8 cellular contexts compared by ENCODE assay signal in the genomic region with DNA sequence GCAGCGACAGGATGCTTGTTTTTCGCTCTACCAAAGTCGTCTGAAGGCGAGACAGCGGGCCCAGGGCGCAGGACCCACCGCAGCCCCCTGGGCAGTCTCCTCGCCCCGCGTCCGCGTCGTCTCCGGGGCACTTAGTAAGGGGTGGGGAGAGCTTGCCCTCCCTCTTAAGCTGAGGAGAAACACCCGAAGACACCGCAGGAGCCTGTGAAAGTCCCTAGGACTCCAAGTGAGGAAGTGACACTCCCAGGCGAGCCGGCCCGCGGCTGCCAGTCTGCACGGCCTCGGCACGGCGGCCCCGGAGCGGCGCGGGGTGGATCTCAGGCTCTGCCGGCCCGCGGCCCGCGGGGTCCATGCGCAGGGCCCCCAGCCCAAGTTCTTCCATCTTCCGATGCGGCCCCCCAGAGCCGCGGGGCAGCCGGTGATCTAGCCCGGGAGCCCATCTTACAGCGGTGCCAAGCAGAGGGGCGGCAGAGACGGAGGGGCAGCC. TPM values are rescaled to one million over a fixed set of nuclear protein-coding genes. Genes with fewer than 3 reads are reported as not detected.
DNase-seq lines count a peak whose midpoint lies in the region; ATAC-seq and TF ChIP-seq lines count a peak whose summit lies in the region.

No MANE protein-coding gene starts in this region.

- peak; percentile 60 for DNase-seq in GDM1 (lab: John Stamatoyannopoulos, UW)
- DNase-seq in activated CD4-positive, alpha-beta T cell treated with anti-CD3 and anti-CD28 coated beads for 24 hours (ENCODE audit: low read depth in 2 of 2): peak; percentile 21 to 30
- peak; percentile 67 for DNase-seq in ecto neural progenitor cell (ENCODE audit: low spot score)
- peak; percentile 36 for DNase-seq in stimulated activated CD8-positive, alpha-beta memory T cell treated with anti-CD3 and anti-CD28 coated beads, Interleukin-7, amount 100 ng/mL, for 24 hours (ENCODE audit: low read depth)
- DNase-seq in amniotic stem cell (lab: John Stamatoyannopoulos, UW): no peak

- H3K9me3 ChIP-seq in mononuclear cell (ENCODE audit: low read depth, low read length): no peaks in the 10 kb centered on the region

- peak; percentile 57 for ATAC-seq in GM21576 (IDR thresholded peaks at IDR 0.05; ENCODE audit: unreplicated experiment)

- no peak for TF ChIP-seq EP300 in Ishikawa (IDR thresholded peaks at IDR 0.05; ENCODE audit: borderline replicate concordance)

- TF ChIP-seq RAD21 in Ishikawa (IDR thresholded peaks at IDR 0.05; ENCODE audit: low read depth): no peak

- H3K4me1 ChIP-seq in mononuclear cell (ENCODE audit: insufficient read depth, low read length): peaks cover 47% of the 10 kb centered on the region

- H3K4me3 ChIP-seq in mononuclear cell (ENCODE audit: low read length): peak overlapping the region; percentile 65

- H3K27me3 ChIP-seq in mononuclear cell (ENCODE audit: insufficient read depth, low read length): no peaks in the 10 kb centered on the region

TF ChIP-seq in Ishikawa, 13 proteins besides CTCF, POLR2A, EP300 and RAD21:
- TF ChIP-seq MAX (IDR thresholded peaks at IDR 0.05) (no peak), CREB1 (IDR thresholded peaks at IDR 0.05; ENCODE audit: low read depth) (no peak), NFIC (IDR thresholded peaks at IDR 0.05) (no peak), TEAD4 (IDR thresholded peaks at IDR 0.05) (no peak), ZBTB7A (IDR thresholded peaks at IDR 0.05; ENCODE audit: low read depth) (peak; percentile 89)
TF ChIP-seq in Ishikawa: peak in this region for 1.

RNA-seq across cellular contexts. Expression of gene ARHGAP31, which starts 0.3 kb away (rescaled TPM):
- 4.0 TPM for total RNA-seq in mononuclear cell

RNA-seq across cellular contexts. Expression of gene B4GALT4, which starts 53.8 kb away (rescaled TPM):
- 17.6 TPM for total RNA-seq in mononuclear cell
